In genomic region chr20:33130553-33130952, GRCh38 we compare ENCODE assay signal across 15 cellular contexts. TPM values are rescaled to one million over a fixed set of nuclear protein-coding genes. Genes with fewer than 3 reads are reported as not detected.
DNase-seq lines count a peak whose midpoint lies in the region; ATAC-seq and TF ChIP-seq lines count a peak whose summit lies in the region.
"Had no signal": no experiment of that assay in that cellular context is flagged by ENCODE, and none has a peak within 500 bp of the region (broad histone marks: within the 10 kb centered on the region; RNA-seq: fewer than 3 reads in every experiment).

No MANE protein-coding gene starts in this region.

- H3K27me3 ChIP-seq in PC-3 (ENCODE audit: low read length): peaks cover 60% of the 10 kb centered on the region

- H4K20me1 ChIP-seq in PC-3 (ENCODE audit: low read length): no peaks in the 10 kb centered on the region

- H3K9me3 ChIP-seq in PC-3 (ENCODE audit: low read length): no peaks in the 10 kb centered on the region
- H3K9me3 ChIP-seq: heart right ventricle, mucosa of descending colon had no signal

- H3K27ac ChIP-seq in PC-3 (ENCODE audit: low read length): peak overlapping the region; percentile 51
- H3K27ac ChIP-seq: heart right ventricle had no signal

- POLR2A ChIA-PET in PC-3 (lab: Charles Lee; ENCODE audit: unreplicated experiment): no interaction called here

- H3K4me3 ChIP-seq in PC-3 (ENCODE audit: low read length): no peak overlapping the region
- no peak overlapping the region for H3K4me3 ChIP-seq in fibroblast of mammary gland (ENCODE audit: control insufficient read depth, low read depth, low read length)
- H3K4me3 ChIP-seq: heart right ventricle, mucosa of descending colon, skin epidermis had no signal

- no peak overlapping the region for H3K9ac ChIP-seq in PC-3 (ENCODE audit: low read length)

- H2AFZ ChIP-seq in PC-3 (ENCODE audit: low read length): no peak overlapping the region

- intact Hi-C loops in PC-3 (cut with micrococcal nuclease): no loop called here

- ATAC-seq in PC-3 (no peak), HG03565 (IDR thresholded peaks at IDR 0.05; ENCODE audit: unreplicated experiment) (no peak)
- ATAC-seq: activated CD4-positive, CD25-positive, alpha-beta regulatory T cell treated with anti-CD3 and anti-CD28 coated beads, Interleukin-2, amount 50 U/mL, for 24 hours; heart right ventricle; mucosa of descending colon had no signal

- TF ChIP-seq CTCF in PC-3 (conservative IDR thresholded peaks at IDR 0.05; ENCODE audit: low read depth, low read length) (no peak), fibroblast of mammary gland (conservative IDR thresholded peaks at IDR 0.05; ENCODE audit: control insufficient read depth, insufficient read depth, low read depth, low read length) (no peak)

- H3K79me2 ChIP-seq in PC-3 (ENCODE audit: low read length): no peaks in the 10 kb centered on the region

- DNase-seq in GM04504 (ENCODE audit: low read depth) (peak; percentile 79), PC-3 (peak; percentile 43), fibroblast of mammary gland (ENCODE audit: low read depth) (peak; percentile 51), stromal cell of bone marrow (ENCODE audit: low read depth) (peak; percentile 79), GM19238 (ENCODE audit: insufficient read length, low spot score) (no peak), NCI-H526 (lab: John Stamatoyannopoulos, UW) (no peak)
- DNase-seq: activated gamma-delta T cell treated with Interleukin-2 at 50 U/mL for 16 hours, heart right ventricle, mucosa of descending colon, NCI-H187, NCI-H510A treated with DMSO at 0.1 percent for 48 hours had no signal

- no peaks in the 10 kb centered on the region for H3K36me3 ChIP-seq in PC-3 (ENCODE audit: low read depth, low read length)
- H3K36me3 ChIP-seq: heart right ventricle had no signal

- H3K4me2 ChIP-seq in PC-3 (ENCODE audit: low read length): no peak overlapping the region

- H3F3A ChIP-seq in PC-3 (ENCODE audit: low read length, unreplicated experiment): no peaks in the 10 kb centered on the region

- CTCF ChIA-PET in PC-3 (lab: Charles Lee): no interaction called here

- no TSS peak for BruUV-seq in PC-3 (replicated peaks; lab: Mats Ljungman, UMichigan)

- no peaks in the 10 kb centered on the region for H3K9me2 ChIP-seq in PC-3 (replicated peaks; ENCODE audit: low read length)

- H3K4me1 ChIP-seq in PC-3 (ENCODE audit: insufficient read depth, low read length): no peaks in the 10 kb centered on the region

RNA-seq across cellular contexts. Expression of gene BPIFA2, which starts 37.4 kb away (rescaled TPM):
- not detected in 2 replicates for total RNA-seq in PC-3 (2014; rRNA removed)
- total RNA-seq: heart right ventricle, mucosa of descending colon, omental fat pad had no signal

RNA-seq across cellular contexts. Expression of gene BPIFB4, which starts 51.1 kb away (rescaled TPM):
- total RNA-seq in PC-3 (2014; rRNA removed): not detected in 2 replicates
- total RNA-seq: heart right ventricle, mucosa of descending colon, omental fat pad had no signal

Comparison
In these comparisons a context has a peak if more than half of its experiments do, and no peak if none do; other contexts are left out.
1. DNase-seq: peak in GM04504 (single experiment), PC-3 (single experiment), fibroblast of mammary gland (single experiment) and stromal cell of bone marrow (single experiment); none in GM19238 (single experiment) and NCI-H526 (0 of 2).